12 cellular contexts compared by ENCODE assay signal in genomic region chr12:50568338-50569155, GRCh38.
DNase-seq lines count a peak whose midpoint lies in the region; ATAC-seq and TF ChIP-seq lines count a peak whose summit lies in the region.
"Had no signal": no experiment of that assay in that cellular context is flagged by ENCODE, and none has a peak within 500 bp of the region (broad histone marks: within the 10 kb centered on the region; RNA-seq: fewer than 3 reads in every experiment).

No MANE protein-coding gene starts in this region.

- H3K36me3 ChIP-seq in urinary bladder (ENCODE audit: insufficient read depth): no peaks in the 10 kb centered on the region
- H3K36me3 ChIP-seq: MG63 had no signal

- H3K4me1 Mint-ChIP-seq in activated naive CD8-positive, alpha-beta T cell (ENCODE audit: low read depth): peaks cover 60% of the 10 kb centered on the region
- peaks cover 61% of the 10 kb centered on the region for H3K4me1 Mint-ChIP-seq in activated naive CD8-positive, alpha-beta T cell treated with anti-CD3 and anti-CD28 coated beads, Interleukin-2, amount 50 U/mL, for 24 hours
- H3K4me1 Mint-ChIP-seq in nephron progenitor cell: peaks cover 34% of the 10 kb centered on the region

- peaks cover 6% of the 10 kb centered on the region for H3K4me1 ChIP-seq in urinary bladder (ENCODE audit: insufficient read depth)

- TF ChIP-seq CTCF in fibroblast of pulmonary artery (IDR thresholded peaks at IDR 0.05; ENCODE audit: low read length, missing control alignments): no peak
- TF ChIP-seq CTCF in nephron progenitor cell (IDR thresholded peaks at IDR 0.05): no peak

- H3K9me3 Mint-ChIP-seq in activated naive CD8-positive, alpha-beta T cell (ENCODE audit: low read depth): no peaks in the 10 kb centered on the region
- H3K9me3 Mint-ChIP-seq in activated naive CD8-positive, alpha-beta T cell treated with anti-CD3 and anti-CD28 coated beads, Interleukin-2, amount 50 U/mL, for 24 hours: no peaks in the 10 kb centered on the region
- peaks cover 11% of the 10 kb centered on the region for H3K9me3 Mint-ChIP-seq in nephron progenitor cell

- ATAC-seq in activated naive CD8-positive, alpha-beta T cell treated with anti-CD3 and anti-CD28 coated beads, Interleukin-2, amount 50 U/mL, for 24 hours: no peak
- ATAC-seq: activated CD4-positive, CD25-positive, alpha-beta regulatory T cell treated with anti-CD3 and anti-CD28 coated beads, Interleukin-2, amount 50 U/mL, for 24 hours had no signal

- H3K4me3 ChIP-seq in fibroblast of pulmonary artery (replicated peaks; ENCODE audit: low read depth, low read length): peak overlapping the region; percentile 17
- peak overlapping the region; percentile 11 for H3K4me3 ChIP-seq in urinary bladder (ENCODE audit: low read depth, low read length)
- H3K4me3 ChIP-seq: MG63 had no signal

- H3K27me3 Mint-ChIP-seq in activated naive CD8-positive, alpha-beta T cell: no peaks in the 10 kb centered on the region
- no peaks in the 10 kb centered on the region for H3K27me3 Mint-ChIP-seq in activated naive CD8-positive, alpha-beta T cell treated with anti-CD3 and anti-CD28 coated beads, Interleukin-2, amount 50 U/mL, for 24 hours
- no peaks in the 10 kb centered on the region for H3K27me3 Mint-ChIP-seq in nephron progenitor cell (ENCODE audit: low read depth, poor library complexity)
- H3K27me3 Mint-ChIP-seq: activated naive CD8-positive, alpha-beta T cell treated with anti-CD3 and anti-CD28 coated beads, Interleukin-2, amount 10 ng/mL, durations not matched to agents 7 days and 5 days had no signal

- H3K27ac ChIP-seq in urinary bladder (ENCODE audit: low read depth): peak overlapping the region; percentile 66

- peak overlapping the region; percentile 36 for H3K27ac Mint-ChIP-seq in activated naive CD8-positive, alpha-beta T cell
- no peak overlapping the region for H3K27ac Mint-ChIP-seq in activated naive CD8-positive, alpha-beta T cell treated with anti-CD3 and anti-CD28 coated beads, Interleukin-2, amount 50 U/mL, for 24 hours
- H3K27ac Mint-ChIP-seq in nephron progenitor cell: peak overlapping the region; percentile 77
- H3K27ac Mint-ChIP-seq: activated naive CD8-positive, alpha-beta T cell treated with anti-CD3 and anti-CD28 coated beads, Interleukin-2, amount 10 ng/mL, durations not matched to agents 7 days and 5 days had no signal

- H3K36me3 Mint-ChIP-seq in activated naive CD8-positive, alpha-beta T cell: peaks cover 3% of the 10 kb centered on the region
- peaks cover 2% of the 10 kb centered on the region for H3K36me3 Mint-ChIP-seq in activated naive CD8-positive, alpha-beta T cell treated with anti-CD3 and anti-CD28 coated beads, Interleukin-2, amount 50 U/mL, for 24 hours (ENCODE audit: low read depth)
- H3K36me3 Mint-ChIP-seq in nephron progenitor cell (ENCODE audit: low read depth): peaks cover 10% of the 10 kb centered on the region

- H3K4me3 Mint-ChIP-seq in activated naive CD8-positive, alpha-beta T cell: no peak overlapping the region
- H3K4me3 Mint-ChIP-seq in activated naive CD8-positive, alpha-beta T cell treated with anti-CD3 and anti-CD28 coated beads, Interleukin-2, amount 50 U/mL, for 24 hours: no peak overlapping the region
- H3K4me3 Mint-ChIP-seq in nephron progenitor cell: no peak overlapping the region
- H3K4me3 Mint-ChIP-seq: activated naive CD8-positive, alpha-beta T cell treated with anti-CD3 and anti-CD28 coated beads, Interleukin-2, amount 10 ng/mL, durations not matched to agents 7 days and 5 days had no signal

- DNase-seq in activated naive CD8-positive, alpha-beta T cell treated with anti-CD3 and anti-CD28 coated beads, Interleukin-2, amount 50 U/mL, for 24 hours: no peak
- DNase-seq in fibroblast of pulmonary artery (ENCODE audit: low read depth) (peak; percentile 57), nephron progenitor cell (no peak), CD1c-positive myeloid dendritic cell (ENCODE audit: extremely low spot score) (no peak), epidermal melanocyte (ENCODE audit: insufficient read length, low spot score) (no peak), NCI-H510A treated with DMSO at 0.1 percent for 48 hours (lab: John Stamatoyannopoulos, UW) (no peak)
- DNase-seq: activated naive CD8-positive, alpha-beta T cell treated with anti-CD3 and anti-CD28 coated beads, Interleukin-2, amount 10 ng/mL, durations not matched to agents 7 days and 5 days; MG63; stimulated activated CD4-positive, alpha-beta T cell treated with anti-CD3 and anti-CD28 coated beads, Interleukin-15, amount 100 ng/mL, for 24 hours had no signal

- WGBS in urinary bladder: 32% methylated on average over 4 of the region's 4 CpGs
